ENCODE assay signal across 3 cellular contexts in the genomic region with DNA sequence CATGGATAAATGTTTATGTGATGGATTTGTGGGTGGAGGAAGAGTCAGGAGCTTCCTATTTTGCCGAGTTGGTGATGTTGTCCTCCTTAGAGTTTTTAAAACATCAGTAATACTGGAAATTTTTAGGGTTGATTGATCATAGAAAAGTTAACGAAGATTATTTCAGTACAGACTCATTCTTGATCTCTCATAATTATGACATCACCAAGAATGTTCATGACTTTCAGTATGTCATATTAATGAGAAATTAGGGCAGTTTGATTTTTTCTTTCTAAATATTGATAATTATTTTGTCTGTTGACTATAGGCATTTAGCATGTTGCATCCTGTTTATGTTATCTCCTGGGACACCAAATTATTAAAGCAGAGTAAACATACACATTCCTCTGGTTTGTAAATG.
TF ChIP-seq lines count a peak whose summit lies in the region.

No MANE protein-coding gene starts in this region.

TF ChIP-seq in HepG2, 621 proteins besides CTCF, POLR2A, EP300 and RAD21:
- TF ChIP-seq MIXL1 (CRISPR knock-in tag; IDR thresholded peaks at IDR 0.05): no peak
- no peak for TF ChIP-seq ZFX (CRISPR knock-in tag; IDR thresholded peaks at IDR 0.05; ENCODE audit: low read depth)
- no peak for TF ChIP-seq ZNF557 (CRISPR knock-in tag; IDR thresholded peaks at IDR 0.05)
- no peak for TF ChIP-seq ZC3H13 (CRISPR knock-in tag; IDR thresholded peaks at IDR 0.05)
- TF ChIP-seq ZFY (CRISPR knock-in tag; IDR thresholded peaks at IDR 0.05): no peak
- TF ChIP-seq, protein P1, sequence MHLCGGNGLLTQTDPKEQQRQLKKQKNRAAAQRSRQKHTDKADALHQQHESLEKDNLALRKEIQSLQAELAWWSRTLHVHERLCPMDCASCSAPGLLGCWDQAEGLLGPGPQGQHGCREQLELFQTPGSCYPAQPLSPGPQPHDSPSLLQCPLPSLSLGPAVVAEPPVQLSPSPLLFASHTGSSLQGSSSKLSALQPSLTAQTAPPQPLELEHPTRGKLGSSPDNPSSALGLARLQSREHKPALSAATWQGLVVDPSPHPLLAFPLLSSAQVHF (CRISPR knock-in tag; IDR thresholded peaks at IDR 0.05): no peak
- peak; percentile 82 for TF ChIP-seq ATF7 (IDR thresholded peaks at IDR 0.05)
- no peak for TF ChIP-seq ATF7 (CRISPR knock-in tag; IDR thresholded peaks at IDR 0.05)
- peak; percentile 53; the same call in 1 of the 2 replicates for TF ChIP-seq CREB1 (IDR thresholded peaks at IDR 0.05)
- TF ChIP-seq CREB1 (CRISPR knock-in tag; IDR thresholded peaks at IDR 0.05): no peak
- TF ChIP-seq ZNF749 (CRISPR knock-in tag; IDR thresholded peaks at IDR 0.05; ENCODE audit: borderline replicate concordance): no peak
TF ChIP-seq in HepG2: peak in this region for 2.

TF ChIP-seq in HEK293, 187 proteins besides CTCF, POLR2A, EP300 and RAD21:
- TF ChIP-seq KLF8 (tag by site-specific recombination; IDR thresholded peaks at IDR 0.05) (no peak), GLIS1 (tag by site-specific recombination; IDR thresholded peaks at IDR 0.05) (no peak), GLI2 (tag by site-specific recombination; IDR thresholded peaks at IDR 0.05; ENCODE audit: borderline replicate concordance, low read depth) (no peak)
- TF ChIP-seq, protein P2, sequence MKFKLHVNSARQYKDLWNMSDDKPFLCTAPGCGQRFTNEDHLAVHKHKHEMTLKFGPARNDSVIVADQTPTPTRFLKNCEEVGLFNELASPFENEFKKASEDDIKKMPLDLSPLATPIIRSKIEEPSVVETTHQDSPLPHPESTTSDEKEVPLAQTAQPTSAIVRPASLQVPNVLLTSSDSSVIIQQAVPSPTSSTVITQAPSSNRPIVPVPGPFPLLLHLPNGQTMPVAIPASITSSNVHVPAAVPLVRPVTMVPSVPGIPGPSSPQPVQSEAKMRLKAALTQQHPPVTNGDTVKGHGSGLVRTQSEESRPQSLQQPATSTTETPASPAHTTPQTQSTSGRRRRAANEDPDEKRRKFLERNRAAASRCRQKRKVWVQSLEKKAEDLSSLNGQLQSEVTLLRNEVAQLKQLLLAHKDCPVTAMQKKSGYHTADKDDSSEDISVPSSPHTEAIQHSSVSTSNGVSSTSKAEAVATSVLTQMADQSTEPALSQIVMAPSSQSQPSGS (tag by site-specific recombination; IDR thresholded peaks at IDR 0.05; ENCODE audit: low read depth): peak; percentile 22; the same call in 1 of the 2 replicates

TF ChIP-seq in IMR-90, 13 proteins besides CTCF, POLR2A, EP300 and RAD21:
- TF ChIP-seq SMC3 (IDR thresholded peaks at IDR 0.05; ENCODE audit: low read depth, low read length) (no peak), MAFK (IDR thresholded peaks at IDR 0.05; ENCODE audit: low read depth, low read length) (no peak), MAZ (IDR thresholded peaks at IDR 0.05; ENCODE audit: borderline replicate concordance, low read depth, low read length) (no peak), BHLHE40 (IDR thresholded peaks at IDR 0.05; ENCODE audit: low read depth, low read length) (no peak), CHD1 (IDR thresholded peaks at IDR 0.05; ENCODE audit: low read depth, low read length) (no peak), NFE2L2 (IDR thresholded peaks at IDR 0.05; ENCODE audit: low read depth, low read length) (no peak), RCOR1 (IDR thresholded peaks at IDR 0.05; ENCODE audit: insufficient replicate concordance, low read length) (no peak), RFX5 (IDR thresholded peaks at IDR 0.05; ENCODE audit: low read depth, low read length) (no peak), MXI1 (IDR thresholded peaks at IDR 0.05; ENCODE audit: borderline replicate concordance, low read depth, low read length) (no peak), FOS (IDR thresholded peaks at IDR 0.05; ENCODE audit: low read depth, low read length) (no peak)
- TF ChIP-seq, protein P3, sequence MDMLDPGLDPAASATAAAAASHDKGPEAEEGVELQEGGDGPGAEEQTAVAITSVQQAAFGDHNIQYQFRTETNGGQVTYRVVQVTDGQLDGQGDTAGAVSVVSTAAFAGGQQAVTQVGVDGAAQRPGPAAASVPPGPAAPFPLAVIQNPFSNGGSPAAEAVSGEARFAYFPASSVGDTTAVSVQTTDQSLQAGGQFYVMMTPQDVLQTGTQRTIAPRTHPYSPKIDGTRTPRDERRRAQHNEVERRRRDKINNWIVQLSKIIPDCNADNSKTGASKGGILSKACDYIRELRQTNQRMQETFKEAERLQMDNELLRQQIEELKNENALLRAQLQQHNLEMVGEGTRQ (IDR thresholded peaks at IDR 0.05; ENCODE audit: low read depth, low read length): no peak
- TF ChIP-seq, protein P4, sequence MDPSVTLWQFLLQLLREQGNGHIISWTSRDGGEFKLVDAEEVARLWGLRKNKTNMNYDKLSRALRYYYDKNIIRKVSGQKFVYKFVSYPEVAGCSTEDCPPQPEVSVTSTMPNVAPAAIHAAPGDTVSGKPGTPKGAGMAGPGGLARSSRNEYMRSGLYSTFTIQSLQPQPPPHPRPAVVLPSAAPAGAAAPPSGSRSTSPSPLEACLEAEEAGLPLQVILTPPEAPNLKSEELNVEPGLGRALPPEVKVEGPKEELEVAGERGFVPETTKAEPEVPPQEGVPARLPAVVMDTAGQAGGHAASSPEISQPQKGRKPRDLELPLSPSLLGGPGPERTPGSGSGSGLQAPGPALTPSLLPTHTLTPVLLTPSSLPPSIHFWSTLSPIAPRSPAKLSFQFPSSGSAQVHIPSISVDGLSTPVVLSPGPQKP (IDR thresholded peaks at IDR 0.05; ENCODE audit: borderline replicate concordance, low read depth, low read length): no peak
